In genomic region chr19:5141278-5141925, GRCh38 we compare ENCODE assay signal across 1 cellular context.
TF ChIP-seq lines count a peak whose summit lies in the region.

No MANE protein-coding gene starts in this region.

TF ChIP-seq in HepG2, 621 proteins besides CTCF, POLR2A, EP300 and RAD21 (continued from another document):
- TF ChIP-seq, protein P1, sequence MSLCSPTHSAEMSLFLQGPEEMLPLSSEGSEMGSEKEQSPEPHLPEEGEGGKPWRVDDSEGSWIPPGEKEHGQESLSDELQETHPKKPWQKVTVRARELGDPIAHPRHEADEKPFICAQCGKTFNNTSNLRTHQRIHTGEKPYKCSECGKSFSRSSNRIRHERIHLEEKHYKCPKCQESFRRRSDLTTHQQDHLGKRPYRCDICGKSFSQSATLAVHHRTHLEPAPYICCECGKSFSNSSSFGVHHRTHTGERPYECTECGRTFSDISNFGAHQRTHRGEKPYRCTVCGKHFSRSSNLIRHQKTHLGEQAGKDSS (CRISPR knock-in tag; IDR thresholded peaks at IDR 0.05; ENCODE audit: borderline replicate concordance, low read depth), result no peak
- TF ChIP-seq KDM6A (CRISPR knock-in tag; IDR thresholded peaks at IDR 0.05; ENCODE audit: low read depth) (no peak), SMARCE1 (IDR thresholded peaks at IDR 0.05; ENCODE audit: borderline replicate concordance) (no peak), RARA (CRISPR knock-in tag; IDR thresholded peaks at IDR 0.05) (no peak), MEIS1 (CRISPR knock-in tag; IDR thresholded peaks at IDR 0.05; ENCODE audit: borderline replicate concordance) (no peak), ZNF382 (CRISPR knock-in tag; IDR thresholded peaks at IDR 0.05; ENCODE audit: borderline replicate concordance) (no peak), MXD1 (CRISPR knock-in tag; IDR thresholded peaks at IDR 0.05) (no peak), TEAD2 (CRISPR knock-in tag; IDR thresholded peaks at IDR 0.05) (no peak), ZSCAN29 (CRISPR knock-in tag; conservative IDR thresholded peaks at IDR 0.05) (no peak), ZNF761 (CRISPR knock-in tag; conservative IDR thresholded peaks at IDR 0.05) (no peak), ZNF749 (CRISPR knock-in tag; IDR thresholded peaks at IDR 0.05; ENCODE audit: borderline replicate concordance) (no peak), ZNF354B (CRISPR knock-in tag; IDR thresholded peaks at IDR 0.05) (no peak)
- TF ChIP-seq, protein P2, sequence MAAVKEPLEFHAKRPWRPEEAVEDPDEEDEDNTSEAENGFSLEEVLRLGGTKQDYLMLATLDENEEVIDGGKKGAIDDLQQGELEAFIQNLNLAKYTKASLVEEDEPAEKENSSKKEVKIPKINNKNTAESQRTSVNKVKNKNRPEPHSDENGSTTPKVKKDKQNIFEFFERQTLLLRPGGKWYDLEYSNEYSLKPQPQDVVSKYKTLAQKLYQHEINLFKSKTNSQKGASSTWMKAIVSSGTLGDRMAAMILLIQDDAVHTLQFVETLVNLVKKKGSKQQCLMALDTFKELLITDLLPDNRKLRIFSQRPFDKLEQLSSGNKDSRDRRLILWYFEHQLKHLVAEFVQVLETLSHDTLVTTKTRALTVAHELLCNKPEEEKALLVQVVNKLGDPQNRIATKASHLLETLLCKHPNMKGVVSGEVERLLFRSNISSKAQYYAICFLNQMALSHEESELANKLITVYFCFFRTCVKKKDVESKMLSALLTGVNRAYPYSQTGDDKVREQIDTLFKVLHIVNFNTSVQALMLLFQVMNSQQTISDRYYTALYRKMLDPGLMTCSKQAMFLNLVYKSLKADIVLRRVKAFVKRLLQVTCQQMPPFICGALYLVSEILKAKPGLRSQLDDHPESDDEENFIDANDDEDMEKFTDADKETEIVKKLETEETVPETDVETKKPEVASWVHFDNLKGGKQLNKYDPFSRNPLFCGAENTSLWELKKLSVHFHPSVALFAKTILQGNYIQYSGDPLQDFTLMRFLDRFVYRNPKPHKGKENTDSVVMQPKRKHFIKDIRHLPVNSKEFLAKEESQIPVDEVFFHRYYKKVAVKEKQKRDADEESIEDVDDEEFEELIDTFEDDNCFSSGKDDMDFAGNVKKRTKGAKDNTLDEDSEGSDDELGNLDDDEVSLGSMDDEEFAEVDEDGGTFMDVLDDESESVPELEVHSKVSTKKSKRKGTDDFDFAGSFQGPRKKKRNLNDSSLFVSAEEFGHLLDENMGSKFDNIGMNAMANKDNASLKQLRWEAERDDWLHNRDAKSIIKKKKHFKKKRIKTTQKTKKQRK (IDR thresholded peaks at IDR 0.05; ENCODE audit: low read length), result no peak
TF ChIP-seq in HepG2: peak in this region for 0.
